In genomic region chr15:42549052-42549491, GRCh38 we compare ENCODE assay signal across 8 cellular contexts. TPM values are rescaled to one million over a fixed set of nuclear protein-coding genes. Genes with fewer than 3 reads are reported as not detected.
DNase-seq lines count a peak whose midpoint lies in the region; ATAC-seq and TF ChIP-seq lines count a peak whose summit lies in the region.

No MANE protein-coding gene starts in this region.

- H3K9me3 ChIP-seq in MM.1S (replicated peaks; ENCODE audit: insufficient read depth, low read length) (no peaks in the 10 kb centered on the region), parathyroid adenoma (ENCODE audit: control insufficient read depth, low read length) (no peaks in the 10 kb centered on the region)

- H3K36me3 Mint-ChIP-seq in activated CD4-positive, alpha-beta memory T cell treated with anti-CD3 and anti-CD28 coated beads for 36 hours = peaks cover 24% of the 10 kb centered on the region

- TF ChIP-seq CTCF in MM.1S (IDR thresholded peaks at IDR 0.05; ENCODE audit: low read length) = no peak
- no peak for TF ChIP-seq CTCF in parathyroid adenoma (IDR thresholded peaks at IDR 0.05)

- DNase-seq in NCI-H510A treated with DMSO at 0.1 percent for 48 hours (lab: John Stamatoyannopoulos, UW) (peak; percentile 4), NCI-H510A (lab: John Stamatoyannopoulos, UW) (no peak), MM.1S (peak; percentile 46), globus pallidus (ENCODE audit: low spot score) (peak; percentile 36), occipital lobe (lab: John Stamatoyannopoulos, UW) (no peak)
- no peak for DNase-seq in activated CD4-positive, alpha-beta memory T cell treated with anti-CD3 and anti-CD28 coated beads for 36 hours

- no peaks in the 10 kb centered on the region for H3K9me2 ChIP-seq in MM.1S (replicated peaks; ENCODE audit: insufficient read depth, low read length)

- peak overlapping the region; percentile 95 for H3K4me3 Mint-ChIP-seq in activated CD4-positive, alpha-beta memory T cell treated with anti-CD3 and anti-CD28 coated beads for 36 hours

- POLR2A ChIA-PET in activated CD4-positive, alpha-beta memory T cell treated with anti-CD3 and anti-CD28 coated beads for 36 hours (lab: Charles Lee) = interaction anchor here (0.6 to 2.1 kb wide), 5 partner anchors 25 to 91 kb away, joined by 3 to 10 read pairs (median 5); partner anchors contain the start of genes SNAP23, STARD9 and ZNF106

- H2AFZ ChIP-seq in MM.1S (ENCODE audit: low read length) (peak overlapping the region; percentile 73), parathyroid adenoma (peak overlapping the region; percentile 67)

- peak overlapping the region; percentile 89 for H3K27ac Mint-ChIP-seq in activated CD4-positive, alpha-beta memory T cell treated with anti-CD3 and anti-CD28 coated beads for 36 hours

- H3F3A ChIP-seq in MM.1S (ENCODE audit: insufficient read depth, low read length) = peaks cover 26% of the 10 kb centered on the region

- H3K9ac ChIP-seq in MM.1S (ENCODE audit: low read length) (peak overlapping the region; percentile 96), parathyroid adenoma (no peak overlapping the region)

- peaks cover 81% of the 10 kb centered on the region for H3K79me2 ChIP-seq in MM.1S (ENCODE audit: low read length)
- H3K79me2 ChIP-seq in parathyroid adenoma = peaks cover 3% of the 10 kb centered on the region

- peak; percentile 14 for ATAC-seq in GM21619 (IDR thresholded peaks at IDR 0.05; ENCODE audit: unreplicated experiment)

- peaks cover 63% of the 10 kb centered on the region for H3K4me1 Mint-ChIP-seq in activated CD4-positive, alpha-beta memory T cell treated with anti-CD3 and anti-CD28 coated beads for 36 hours (ENCODE audit: low read depth)

- CTCF ChIA-PET in activated CD4-positive, alpha-beta memory T cell treated with anti-CD3 and anti-CD28 coated beads for 36 hours (lab: Charles Lee) = interaction anchor here (1.3 kb wide), 1 partner anchor 26 kb away, joined by 4 read pairs; the partner anchor contains the start of gene STARD9

- peaks cover 5% of the 10 kb centered on the region; the same call in 1 of the 2 replicates for H4K20me1 ChIP-seq in MM.1S (ENCODE audit: insufficient read depth, low read length)

- H3K4me1 ChIP-seq in MM.1S (ENCODE audit: low read length) (peaks cover 36% of the 10 kb centered on the region), parathyroid adenoma (peaks cover 2% of the 10 kb centered on the region)

- 0 out of 2 replicates have a peak, but pooled peaks cover 1% of the 10 kb centered on the region for H3K36me3 ChIP-seq in MM.1S (replicated peaks; ENCODE audit: insufficient read depth, low read length)
- H3K36me3 ChIP-seq in parathyroid adenoma (ENCODE audit: control insufficient read depth, insufficient read depth, low read length) = no peaks in the 10 kb centered on the region

- no peaks in the 10 kb centered on the region for H3K9me3 Mint-ChIP-seq in activated CD4-positive, alpha-beta memory T cell treated with anti-CD3 and anti-CD28 coated beads for 36 hours

- H3K27me3 ChIP-seq in MM.1S (replicated peaks; ENCODE audit: insufficient read depth, low read length) (no peaks in the 10 kb centered on the region), parathyroid adenoma (ENCODE audit: control insufficient read depth, insufficient read depth, low read length) (no peaks in the 10 kb centered on the region)

- H3K27ac ChIP-seq in MM.1S (ENCODE audit: low read length) (peak overlapping the region; percentile 72), parathyroid adenoma (peak overlapping the region; percentile 76)

- H3K4me2 ChIP-seq in MM.1S (ENCODE audit: low read depth, low read length) = peak overlapping the region; percentile 89; the same call in 1 of the 2 replicates
- H3K4me2 ChIP-seq in parathyroid adenoma (ENCODE audit: low read length) = peak overlapping the region; percentile 87

- intact Hi-C loops in activated CD4-positive, alpha-beta memory T cell treated with anti-CD3 and anti-CD28 coated beads for 36 hours (cut with micrococcal nuclease) = loop anchor here (2.0 kb wide), 1 partner anchor 58 kb away; the partner anchor contains the start of gene ZNF106

- no peaks in the 10 kb centered on the region for H3K27me3 Mint-ChIP-seq in activated CD4-positive, alpha-beta memory T cell treated with anti-CD3 and anti-CD28 coated beads for 36 hours

- H3K4me3 ChIP-seq in MM.1S (ENCODE audit: low read length) (peak overlapping the region; percentile 88), parathyroid adenoma (ENCODE audit: low read depth, low read length) (peak overlapping the region; percentile 97)

RNA-seq across cellular contexts. Expression of gene HAUS2, which starts 0.4 kb away (rescaled TPM):
- 10 to 100 TPM; 44.9 to 45.1 TPM for total RNA-seq in activated CD4-positive, alpha-beta memory T cell treated with anti-CD3 and anti-CD28 coated beads for 36 hours
- 54.6 TPM for total RNA-seq in occipital lobe

RNA-seq across cellular contexts. Expression of gene LRRC57, which starts 0.5 kb away (rescaled TPM):
- total RNA-seq in activated CD4-positive, alpha-beta memory T cell treated with anti-CD3 and anti-CD28 coated beads for 36 hours = 10 to 100 TPM; 15.7 to 17.2 TPM
- total RNA-seq in occipital lobe = 16.2 TPM

RNA-seq across cellular contexts. Expression of gene STARD9, which starts 26.3 kb away (rescaled TPM):
- total RNA-seq in activated CD4-positive, alpha-beta memory T cell treated with anti-CD3 and anti-CD28 coated beads for 36 hours = 1 to 10 TPM; 3.4 to 3.8 TPM
- 5.1 TPM for total RNA-seq in occipital lobe

RNA-seq across cellular contexts. Expression of gene SNAP23, which starts 53.6 kb away (rescaled TPM):
- 10 to 100 TPM; 43.1 to 46.8 TPM for total RNA-seq in activated CD4-positive, alpha-beta memory T cell treated with anti-CD3 and anti-CD28 coated beads for 36 hours
- total RNA-seq in occipital lobe = 26.4 TPM

RNA-seq across cellular contexts. Expression of gene ZNF106, which starts 58.1 kb away (rescaled TPM):
- total RNA-seq in activated CD4-positive, alpha-beta memory T cell treated with anti-CD3 and anti-CD28 coated beads for 36 hours = 10 to 100 TPM; 47.1 to 48.0 TPM
- 52.4 TPM for total RNA-seq in occipital lobe

Comparison
In these comparisons a context has a peak if more than half of its experiments do, and no peak if none do; other contexts are left out.
1. DNase-seq: peak in NCI-H510A treated with DMSO at 0.1 percent for 48 hours (single experiment), MM.1S (single experiment) and globus pallidus (single experiment); none in NCI-H510A (single experiment), activated CD4-positive, alpha-beta memory T cell treated with anti-CD3 and anti-CD28 coated beads for 36 hours (single experiment) and occipital lobe (single experiment).